ENCODE assay signal across 8 cellular contexts in the genomic region with DNA sequence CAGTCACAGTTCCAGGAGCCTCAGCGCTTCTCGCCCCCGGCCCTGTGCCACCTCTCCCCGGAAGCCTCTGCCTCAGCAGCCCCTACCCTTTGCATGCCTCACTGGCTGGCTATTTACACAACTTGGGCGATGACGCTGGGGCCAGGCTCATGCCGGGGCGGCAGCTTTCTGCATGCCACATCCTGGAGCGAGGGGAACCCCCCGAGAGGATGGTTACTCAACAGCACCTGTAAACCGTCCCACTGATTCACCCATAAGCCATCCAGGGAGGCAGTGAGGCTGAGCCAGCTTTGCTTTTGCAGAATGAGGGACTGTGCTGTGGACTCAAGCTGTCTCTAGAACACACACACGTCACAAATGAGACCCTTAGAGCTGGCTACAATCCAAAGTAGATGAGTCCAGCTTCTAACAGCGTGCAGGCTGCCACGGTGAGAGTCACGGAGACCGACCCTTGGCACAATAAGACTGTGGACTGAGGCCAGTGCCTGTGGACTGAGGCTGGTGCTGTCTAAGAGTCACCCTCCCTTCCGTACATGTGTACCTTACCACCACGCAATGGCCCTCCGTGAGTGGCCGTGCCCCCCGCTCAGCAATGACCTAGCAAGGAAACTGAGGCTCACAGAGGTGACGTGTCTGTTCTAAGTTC. TPM values are rescaled to one million over a fixed set of nuclear protein-coding genes. Genes with fewer than 3 reads are reported as not detected.
DNase-seq lines count a peak whose midpoint lies in the region; ATAC-seq, FAIRE-seq and TF ChIP-seq lines count a peak whose summit lies in the region.

No MANE protein-coding gene starts in this region.

- H3K36me3 Mint-ChIP-seq in activated B cell treated with CpG ODN at 0.5 μM for 24 hours (ENCODE audit: low read depth): no peaks in the 10 kb centered on the region

- intact Hi-C loops in activated B cell treated with CpG ODN at 0.5 μM for 24 hours (cut with micrococcal nuclease): loop anchor here (2.0 kb wide), 1 partner anchor 45 kb away; a partner anchor contains a TSS
- intact Hi-C loops in mammary epithelial cell (cut with micrococcal nuclease): loop anchor here (1.0 to 5.0 kb wide), 6 partner anchors 22 to 167 kb away; a partner anchor contains a TSS

- H3K27ac ChIP-seq in A549 (peak overlapping the region; percentile 71 to 83), mammary epithelial cell (ENCODE audit: insufficient read depth, low read depth, low read length) (peak overlapping the region; percentile 91)

- FAIRE-seq in A549 (lab: Jason Lieb, UNC): peak; percentile 18

- 11% methylated on average over 22 of the region's 22 CpGs for WGBS in A549 (ENCODE audit: missing lambda C conversion rate)
- WGBS in mammary epithelial cell (ENCODE audit: low coverage, missing lambda C conversion rate): 21% methylated on average over 22 of the region's 22 CpGs

- peak overlapping the region; percentile 51 for H3K9ac ChIP-seq in mammary epithelial cell (ENCODE audit: insufficient read depth, low read length)
- no peak overlapping the region for H3K9ac ChIP-seq in skeletal muscle satellite cell (ENCODE audit: low read depth, low read length)

- no peaks in the 10 kb centered on the region for H3K9me3 Mint-ChIP-seq in activated B cell treated with CpG ODN at 0.5 μM for 24 hours

- ATAC-seq in A549: peak; percentile 86 to 87
- peak; percentile 98 for ATAC-seq in GM19351 (IDR thresholded peaks at IDR 0.05; ENCODE audit: unreplicated experiment)
- ATAC-seq in HG03565 (IDR thresholded peaks at IDR 0.05; ENCODE audit: unreplicated experiment): peak; percentile 83
- peak; percentile 96 for ATAC-seq in activated B cell treated with CpG ODN at 0.5 μM for 24 hours (ENCODE audit: low read depth)

- peak overlapping the region; percentile 39 for H2AFZ ChIP-seq in mammary epithelial cell (ENCODE audit: low read depth, low read length)

- no peak for TF ChIP-seq CTCF in A549 (IDR thresholded peaks at IDR 0.05)
- no peak for TF ChIP-seq CTCF in activated B cell treated with CpG ODN at 0.5 μM for 24 hours (IDR thresholded peaks at IDR 0.05)
- TF ChIP-seq CTCF in mammary epithelial cell (conservative IDR thresholded peaks at IDR 0.05 in 1 of 2, IDR thresholded peaks at IDR 0.05 in 1 of 2; ENCODE audit: extremely low read depth in 1 of 2, insufficient read depth in 1 of 2, low read depth in 1 of 2, low read length in 2 of 2): no peak

- TF ChIP-seq EP300 in A549 (IDR thresholded peaks at IDR 0.05): peak; percentile 94 to 98; a peak in 3 of 5 replicates

- H3K27me3 ChIP-seq in mammary epithelial cell (ENCODE audit: insufficient read depth, low read length) (no peaks in the 10 kb centered on the region), skeletal muscle satellite cell (ENCODE audit: control insufficient read depth, insufficient read depth, low read length) (peaks cover 14% of the 10 kb centered on the region)

- peak in 1 of 2 experiments; percentile 68; a peak in 3 of 5 replicates for TF ChIP-seq RAD21 in A549 (conservative IDR thresholded peaks at IDR 0.05 in 1 of 2, IDR thresholded peaks at IDR 0.05 in 1 of 2)

- peak overlapping the region; percentile 46 for H3K27ac Mint-ChIP-seq in activated B cell treated with CpG ODN at 0.5 μM for 24 hours

- H3K79me2 ChIP-seq in mammary epithelial cell (ENCODE audit: insufficient read depth, low read length): no peaks in the 10 kb centered on the region

- TF ChIP-seq POLR2A in A549 (IDR thresholded peaks at IDR 0.05; ENCODE audit: low read length): no peak

- H3K4me1 Mint-ChIP-seq in activated B cell treated with CpG ODN at 0.5 μM for 24 hours: peaks cover 15% of the 10 kb centered on the region

- no peaks in the 10 kb centered on the region for H4K20me1 ChIP-seq in mammary epithelial cell (ENCODE audit: insufficient read depth, low read length)

- in situ Hi-C loops in mammary epithelial cell (cut with MboI; ENCODE audit: low sequenced_read_pairs in 2 of 2): loop anchor here in 1 of 2 donors (5.0 kb wide), 1 partner anchor 36 kb away; no protein-coding TSS in a partner anchor

- no peak overlapping the region for H3K4me3 Mint-ChIP-seq in activated B cell treated with CpG ODN at 0.5 μM for 24 hours

- CTCF ChIA-PET in A549 (lab: Yijun Ruan, JAX) (interaction anchor here (0.6 to 2.0 kb wide), 8 partner anchors 12 to 221 kb away, joined by 3 to 7 read pairs (median 4); no protein-coding TSS in a partner anchor), activated B cell treated with CpG ODN at 0.5 μM for 24 hours (lab: Charles Lee) (no interaction called here), mammary epithelial cell (lab: Charles Lee; ENCODE audit: low non-redundant PET) (interaction anchor here (0.6 kb wide), 1 partner anchor 82 kb away, joined by 3 read pairs; no protein-coding TSS in a partner anchor)

- dilution Hi-C loops in mammary epithelial cell (cut with HindIII; ENCODE audit: low sequenced_read_pairs): no loop called here

- peaks cover 57% of the 10 kb centered on the region for H3K4me1 ChIP-seq in A549
- H3K4me1 ChIP-seq in mammary epithelial cell (ENCODE audit: insufficient read depth, low read length): peaks cover 37% of the 10 kb centered on the region
- H3K4me1 ChIP-seq in skeletal muscle satellite cell (ENCODE audit: control insufficient read depth, insufficient read depth, low read length): peaks cover 26% of the 10 kb centered on the region

- POLR2A ChIA-PET in A549 (lab: Yijun Ruan, JAX): interaction anchor here (1.2 to 2.0 kb wide), 4 partner anchors 21 to 47 kb away, joined by 6 to 17 read pairs (median 10); a partner anchor contains a TSS
- POLR2A ChIA-PET in activated B cell treated with CpG ODN at 0.5 μM for 24 hours (lab: Charles Lee): interaction anchor here (0.6 to 2.0 kb wide), 3 partner anchors 46 to 90 kb away, joined by 4 to 12 read pairs (median 8); a partner anchor contains a TSS

- peaks cover 15% of the 10 kb centered on the region for H3K27me3 Mint-ChIP-seq in activated B cell treated with CpG ODN at 0.5 μM for 24 hours

- DNase-seq in A549 (ENCODE audit: low read depth in 1 of 2, low spot score in 1 of 2) (peak; percentile 93 to 95), activated B cell treated with CpG ODN at 0.5 μM for 24 hours (peak; percentile 42), mammary epithelial cell (peak; percentile 99), AG08395 (ENCODE audit: low spot score) (no peak), iPS-NIHi7 (ENCODE audit: extremely low spot score) (no peak)

- BruUV-seq in mammary epithelial cell (replicated peaks; lab: Mats Ljungman, UMichigan): TSS peak; percentile 68

- no peaks in the 10 kb centered on the region for H3K36me3 ChIP-seq in mammary epithelial cell (ENCODE audit: insufficient read depth, low read length)
- no peaks in the 10 kb centered on the region for H3K36me3 ChIP-seq in skeletal muscle satellite cell (ENCODE audit: insufficient read depth, low read length)

- H3K4me2 ChIP-seq in A549: peak overlapping the region; percentile 76
- H3K4me2 ChIP-seq in mammary epithelial cell (ENCODE audit: insufficient read depth, low read depth, low read length): peak overlapping the region; percentile 63
- H3K4me2 ChIP-seq in skeletal muscle satellite cell (ENCODE audit: low read length): peak overlapping the region; percentile 48

- H3K4me3 ChIP-seq in A549 (0 out of 3 replicates have a peak overlapping the region, but pooled peaks have one; percentile 7), mammary epithelial cell (replicated peaks in 1 of 3; ENCODE audit: insufficient read depth in 1 of 3, low read depth in 2 of 3, low read length in 3 of 3) (no peak overlapping the region), skeletal muscle satellite cell (ENCODE audit: low read length) (no peak overlapping the region)

- peaks cover 11% of the 10 kb centered on the region for H3K9me3 ChIP-seq in A549
- no peaks in the 10 kb centered on the region for H3K9me3 ChIP-seq in mammary epithelial cell (replicated peaks; ENCODE audit: insufficient read depth, low read length)
- H3K9me3 ChIP-seq in skeletal muscle satellite cell (replicated peaks; ENCODE audit: low read length): no peaks in the 10 kb centered on the region

TF ChIP-seq in A549, 52 proteins besides CTCF, POLR2A, EP300 and RAD21 (continues in another document):
- no peak for TF ChIP-seq MAZ (IDR thresholded peaks at IDR 0.05; ENCODE audit: borderline replicate concordance, low read depth, low read length)
- no peak for TF ChIP-seq KDM1A (IDR thresholded peaks at IDR 0.05; ENCODE audit: low read depth)
- TF ChIP-seq PHF8 (IDR thresholded peaks at IDR 0.05; ENCODE audit: borderline replicate concordance, low read depth): no peak
- 0 out of 2 replicates have a peak, but pooled peaks have one; percentile 59 for TF ChIP-seq MYC (IDR thresholded peaks at IDR 0.05; ENCODE audit: borderline replicate concordance, low read length)
- no peak for TF ChIP-seq NPAS2 (CRISPR knock-in tag; IDR thresholded peaks at IDR 0.05; ENCODE audit: borderline replicate concordance)
- no peak for TF ChIP-seq NFE2L2 (conservative IDR thresholded peaks at IDR 0.05; ENCODE audit: low read length)
- peak; percentile 96 for TF ChIP-seq FOSL2 (IDR thresholded peaks at IDR 0.05)
- TF ChIP-seq FOSL2 (CRISPR knock-in tag; IDR thresholded peaks at IDR 0.05): peak; percentile 96
- no peak for TF ChIP-seq HDAC2 (IDR thresholded peaks at IDR 0.05)
- TF ChIP-seq, protein P1, sequence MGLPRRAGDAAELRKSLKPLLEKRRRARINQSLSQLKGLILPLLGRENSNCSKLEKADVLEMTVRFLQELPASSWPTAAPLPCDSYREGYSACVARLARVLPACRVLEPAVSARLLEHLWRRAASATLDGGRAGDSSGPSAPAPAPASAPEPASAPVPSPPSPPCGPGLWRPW (IDR thresholded peaks at IDR 0.05): peak; percentile 64; the same call in 1 of the 2 replicates
- no peak for TF ChIP-seq RCOR1 (IDR thresholded peaks at IDR 0.05; ENCODE audit: low read depth, low read length)
- TF ChIP-seq ESRRA (IDR thresholded peaks at IDR 0.05; ENCODE audit: borderline replicate concordance, low read length): no peak
- peak; percentile 95 to 99; a peak in 4 of 5 replicates for TF ChIP-seq JUN (IDR thresholded peaks at IDR 0.05)
- TF ChIP-seq FOXS1 (CRISPR knock-in tag; IDR thresholded peaks at IDR 0.05): no peak
- TF ChIP-seq NR3C1 (IDR thresholded peaks at IDR 0.05): no peak
- TF ChIP-seq ZSCAN20 (CRISPR knock-in tag; IDR thresholded peaks at IDR 0.05): no peak

RNA-seq across cellular contexts. Expression of a gene that starts 45.6 kb away (rescaled TPM):
- polyA plus RNA-seq in A549 (2011; rRNA removed) (198 and 265 TPM in 2 replicates), A549 (2017; fragmentation: RNase III; extraction: RNeasy Plus Mini Kit Qiagen cat#74134 plus additional on column Dnase treatment) (56.3 to 89.5 TPM (median 57.8 TPM) in 3 replicates), mammary epithelial cell (253 TPM)
- 147 and 159 TPM in 2 replicates for polyA plus RNA-seq in A549 (2012; cell fraction: cytosol; rRNA removed)
- 84.5 and 165 TPM in 2 replicates for polyA plus RNA-seq in A549 (2012; cell fraction: nucleus; rRNA removed)
- polyA minus RNA-seq in A549 (2011; rRNA and poly(A)+ RNA removed): 110 and 113 TPM in 2 replicates
- total RNA-seq in activated B cell treated with CpG ODN at 0.5 μM for 24 hours (192 and 200 TPM in 2 replicates), mammary epithelial cell (100 to 1,000 TPM in 1 of 2 donors, 10 to 100 TPM in 1; 64.0 to 161 TPM)
- 493 TPM for polyA minus RNA-seq in mammary epithelial cell
- 312 and 358 TPM in 2 replicates for total RNA-seq in skeletal muscle satellite cell (2012; rRNA removed)

Comparison
In these comparisons a context has a peak if more than half of its experiments do, and no peak if none do; other contexts are left out.
1. DNase-seq: peak in A549 (2 of 2), activated B cell treated with CpG ODN at 0.5 μM for 24 hours (single experiment) and mammary epithelial cell (single experiment); none in AG08395 (single experiment) and iPS-NIHi7 (single experiment).
2. Peak in every context shown above with its lines, with median percentiles within 50 percentile points of each other: ATAC-seq and H3K4me2 ChIP-seq.